In genomic region chr6:28863607-28864320, GRCh38 we compare ENCODE assay signal across 1 cellular context.
A peak's percentile ranks its signal among the peaks of the same experiment; 100 is the strongest.
TF ChIP-seq lines count a peak whose summit lies in the region.

No MANE protein-coding gene starts in this region.

TF ChIP-seq in K562, 482 proteins besides CTCF, POLR2A, EP300 and RAD21 (continued from another document and continues in another):
- TF ChIP-seq ZNF407 (IDR thresholded peaks at IDR 0.05; ENCODE audit: low read depth) (peak; percentile 75), TARDBP (IDR thresholded peaks at IDR 0.05) (peak; percentile 78; the same call in 1 of the 2 replicates), ZNF445 (CRISPR knock-in tag; IDR thresholded peaks at IDR 0.05; ENCODE audit: low read depth) (no peak), ZNF511 (CRISPR knock-in tag; IDR thresholded peaks at IDR 0.05) (peak; percentile 83; the same call in 1 of the 2 replicates), ILF3 (IDR thresholded peaks at IDR 0.05; ENCODE audit: borderline replicate concordance) (peak; percentile 94), ESRRA (IDR thresholded peaks at IDR 0.05; ENCODE audit: borderline replicate concordance, low read depth) (peak; percentile 40; the same call in 1 of the 2 replicates), KLF16 (IDR thresholded peaks at IDR 0.05) (0 out of 2 replicates have a peak, but pooled peaks have one; percentile 38), JUN (IDR thresholded peaks at IDR 0.05; ENCODE audit: borderline replicate concordance, low read depth, low read length) (no peak; the same call in 1 of the 2 replicates), JUN (CRISPR knock-in tag; IDR thresholded peaks at IDR 0.05; ENCODE audit: borderline replicate concordance) (peak; percentile 76; the same call in 1 of the 2 replicates), ZNF197 (CRISPR knock-in tag; IDR thresholded peaks at IDR 0.05; ENCODE audit: low read depth) (no peak; the same call in 1 of the 2 replicates), TGIF2 (CRISPR knock-in tag; IDR thresholded peaks at IDR 0.05) (0 out of 2 replicates have a peak, but pooled peaks have one; percentile 63), SMAD3 (CRISPR knock-in tag; conservative IDR thresholded peaks at IDR 0.05) (0 out of 2 replicates have a peak, but pooled peaks have one; percentile 5), GATAD2B (IDR thresholded peaks at IDR 0.05; ENCODE audit: borderline replicate concordance) (peak; percentile 87), ZNF384 (IDR thresholded peaks at IDR 0.05; ENCODE audit: low read depth, low read length) (peak; percentile 60; the same call in 1 of the 2 replicates), ILK (tag; IDR thresholded peaks at IDR 0.05; ENCODE audit: borderline replicate concordance, low read depth) (no peak), TCF3 (CRISPR knock-in tag; IDR thresholded peaks at IDR 0.05) (peak; percentile 17; the same call in 1 of the 2 replicates), BHLHE40 (IDR thresholded peaks at IDR 0.05; ENCODE audit: low read length) (peak; percentile 77), PHF20 (IDR thresholded peaks at IDR 0.05; ENCODE audit: partially characterized antibody) (peak; percentile 63), ZNF224 (CRISPR knock-in tag; IDR thresholded peaks at IDR 0.05) (peak; percentile 78), ETV5 (CRISPR knock-in tag; IDR thresholded peaks at IDR 0.05; ENCODE audit: low read depth) (peak; percentile 56; the same call in 1 of the 2 replicates), ZNF592 (IDR thresholded peaks at IDR 0.05) (peak; percentile 97), BRCA1 (IDR thresholded peaks at IDR 0.05) (no peak), BRCA1 (CRISPR knock-in tag; IDR thresholded peaks at IDR 0.05) (peak; percentile 81; the same call in 1 of the 2 replicates), ZNF174 (CRISPR knock-in tag; IDR thresholded peaks at IDR 0.05) (0 out of 2 replicates have a peak, but pooled peaks have one; percentile 18)
- TF ChIP-seq, protein P1, sequence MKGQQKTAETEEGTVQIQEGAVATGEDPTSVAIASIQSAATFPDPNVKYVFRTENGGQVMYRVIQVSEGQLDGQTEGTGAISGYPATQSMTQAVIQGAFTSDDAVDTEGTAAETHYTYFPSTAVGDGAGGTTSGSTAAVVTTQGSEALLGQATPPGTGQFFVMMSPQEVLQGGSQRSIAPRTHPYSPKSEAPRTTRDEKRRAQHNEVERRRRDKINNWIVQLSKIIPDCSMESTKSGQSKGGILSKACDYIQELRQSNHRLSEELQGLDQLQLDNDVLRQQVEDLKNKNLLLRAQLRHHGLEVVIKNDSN (CRISPR knock-in tag; IDR thresholded peaks at IDR 0.05) = peak; percentile 45
- TF ChIP-seq, protein P2, sequence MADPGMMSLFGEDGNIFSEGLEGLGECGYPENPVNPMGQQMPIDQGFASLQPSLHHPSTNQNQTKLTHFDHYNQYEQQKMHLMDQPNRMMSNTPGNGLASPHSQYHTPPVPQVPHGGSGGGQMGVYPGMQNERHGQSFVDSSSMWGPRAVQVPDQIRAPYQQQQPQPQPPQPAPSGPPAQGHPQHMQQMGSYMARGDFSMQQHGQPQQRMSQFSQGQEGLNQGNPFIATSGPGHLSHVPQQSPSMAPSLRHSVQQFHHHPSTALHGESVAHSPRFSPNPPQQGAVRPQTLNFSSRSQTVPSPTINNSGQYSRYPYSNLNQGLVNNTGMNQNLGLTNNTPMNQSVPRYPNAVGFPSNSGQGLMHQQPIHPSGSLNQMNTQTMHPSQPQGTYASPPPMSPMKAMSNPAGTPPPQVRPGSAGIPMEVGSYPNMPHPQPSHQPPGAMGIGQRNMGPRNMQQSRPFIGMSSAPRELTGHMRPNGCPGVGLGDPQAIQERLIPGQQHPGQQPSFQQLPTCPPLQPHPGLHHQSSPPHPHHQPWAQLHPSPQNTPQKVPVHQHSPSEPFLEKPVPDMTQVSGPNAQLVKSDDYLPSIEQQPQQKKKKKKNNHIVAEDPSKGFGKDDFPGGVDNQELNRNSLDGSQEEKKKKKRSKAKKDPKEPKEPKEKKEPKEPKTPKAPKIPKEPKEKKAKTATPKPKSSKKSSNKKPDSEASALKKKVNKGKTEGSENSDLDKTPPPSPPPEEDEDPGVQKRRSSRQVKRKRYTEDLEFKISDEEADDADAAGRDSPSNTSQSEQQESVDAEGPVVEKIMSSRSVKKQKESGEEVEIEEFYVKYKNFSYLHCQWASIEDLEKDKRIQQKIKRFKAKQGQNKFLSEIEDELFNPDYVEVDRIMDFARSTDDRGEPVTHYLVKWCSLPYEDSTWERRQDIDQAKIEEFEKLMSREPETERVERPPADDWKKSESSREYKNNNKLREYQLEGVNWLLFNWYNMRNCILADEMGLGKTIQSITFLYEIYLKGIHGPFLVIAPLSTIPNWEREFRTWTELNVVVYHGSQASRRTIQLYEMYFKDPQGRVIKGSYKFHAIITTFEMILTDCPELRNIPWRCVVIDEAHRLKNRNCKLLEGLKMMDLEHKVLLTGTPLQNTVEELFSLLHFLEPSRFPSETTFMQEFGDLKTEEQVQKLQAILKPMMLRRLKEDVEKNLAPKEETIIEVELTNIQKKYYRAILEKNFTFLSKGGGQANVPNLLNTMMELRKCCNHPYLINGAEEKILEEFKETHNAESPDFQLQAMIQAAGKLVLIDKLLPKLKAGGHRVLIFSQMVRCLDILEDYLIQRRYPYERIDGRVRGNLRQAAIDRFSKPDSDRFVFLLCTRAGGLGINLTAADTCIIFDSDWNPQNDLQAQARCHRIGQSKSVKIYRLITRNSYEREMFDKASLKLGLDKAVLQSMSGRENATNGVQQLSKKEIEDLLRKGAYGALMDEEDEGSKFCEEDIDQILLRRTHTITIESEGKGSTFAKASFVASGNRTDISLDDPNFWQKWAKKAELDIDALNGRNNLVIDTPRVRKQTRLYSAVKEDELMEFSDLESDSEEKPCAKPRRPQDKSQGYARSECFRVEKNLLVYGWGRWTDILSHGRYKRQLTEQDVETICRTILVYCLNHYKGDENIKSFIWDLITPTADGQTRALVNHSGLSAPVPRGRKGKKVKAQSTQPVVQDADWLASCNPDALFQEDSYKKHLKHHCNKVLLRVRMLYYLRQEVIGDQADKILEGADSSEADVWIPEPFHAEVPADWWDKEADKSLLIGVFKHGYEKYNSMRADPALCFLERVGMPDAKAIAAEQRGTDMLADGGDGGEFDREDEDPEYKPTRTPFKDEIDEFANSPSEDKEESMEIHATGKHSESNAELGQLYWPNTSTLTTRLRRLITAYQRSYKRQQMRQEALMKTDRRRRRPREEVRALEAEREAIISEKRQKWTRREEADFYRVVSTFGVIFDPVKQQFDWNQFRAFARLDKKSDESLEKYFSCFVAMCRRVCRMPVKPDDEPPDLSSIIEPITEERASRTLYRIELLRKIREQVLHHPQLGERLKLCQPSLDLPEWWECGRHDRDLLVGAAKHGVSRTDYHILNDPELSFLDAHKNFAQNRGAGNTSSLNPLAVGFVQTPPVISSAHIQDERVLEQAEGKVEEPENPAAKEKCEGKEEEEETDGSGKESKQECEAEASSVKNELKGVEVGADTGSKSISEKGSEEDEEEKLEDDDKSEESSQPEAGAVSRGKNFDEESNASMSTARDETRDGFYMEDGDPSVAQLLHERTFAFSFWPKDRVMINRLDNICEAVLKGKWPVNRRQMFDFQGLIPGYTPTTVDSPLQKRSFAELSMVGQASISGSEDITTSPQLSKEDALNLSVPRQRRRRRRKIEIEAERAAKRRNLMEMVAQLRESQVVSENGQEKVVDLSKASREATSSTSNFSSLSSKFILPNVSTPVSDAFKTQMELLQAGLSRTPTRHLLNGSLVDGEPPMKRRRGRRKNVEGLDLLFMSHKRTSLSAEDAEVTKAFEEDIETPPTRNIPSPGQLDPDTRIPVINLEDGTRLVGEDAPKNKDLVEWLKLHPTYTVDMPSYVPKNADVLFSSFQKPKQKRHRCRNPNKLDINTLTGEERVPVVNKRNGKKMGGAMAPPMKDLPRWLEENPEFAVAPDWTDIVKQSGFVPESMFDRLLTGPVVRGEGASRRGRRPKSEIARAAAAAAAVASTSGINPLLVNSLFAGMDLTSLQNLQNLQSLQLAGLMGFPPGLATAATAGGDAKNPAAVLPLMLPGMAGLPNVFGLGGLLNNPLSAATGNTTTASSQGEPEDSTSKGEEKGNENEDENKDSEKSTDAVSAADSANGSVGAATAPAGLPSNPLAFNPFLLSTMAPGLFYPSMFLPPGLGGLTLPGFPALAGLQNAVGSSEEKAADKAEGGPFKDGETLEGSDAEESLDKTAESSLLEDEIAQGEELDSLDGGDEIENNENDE (IDR thresholded peaks at IDR 0.05; ENCODE audit: low read depth, low read length) = no peak
- TF ChIP-seq, protein P3, sequence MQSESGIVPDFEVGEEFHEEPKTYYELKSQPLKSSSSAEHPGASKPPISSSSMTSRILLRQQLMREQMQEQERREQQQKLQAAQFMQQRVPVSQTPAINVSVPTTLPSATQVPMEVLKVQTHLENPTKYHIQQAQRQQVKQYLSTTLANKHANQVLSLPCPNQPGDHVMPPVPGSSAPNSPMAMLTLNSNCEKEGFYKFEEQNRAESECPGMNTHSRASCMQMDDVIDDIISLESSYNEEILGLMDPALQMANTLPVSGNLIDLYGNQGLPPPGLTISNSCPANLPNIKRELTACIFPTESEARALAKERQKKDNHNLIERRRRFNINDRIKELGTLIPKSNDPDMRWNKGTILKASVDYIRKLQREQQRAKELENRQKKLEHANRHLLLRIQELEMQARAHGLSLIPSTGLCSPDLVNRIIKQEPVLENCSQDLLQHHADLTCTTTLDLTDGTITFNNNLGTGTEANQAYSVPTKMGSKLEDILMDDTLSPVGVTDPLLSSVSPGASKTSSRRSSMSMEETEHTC (IDR thresholded peaks at IDR 0.05) = peak; percentile 24; the same call in 1 of the 2 replicates
